Comparison of ENCODE assay signal across 1 cellular context in the genomic region with DNA sequence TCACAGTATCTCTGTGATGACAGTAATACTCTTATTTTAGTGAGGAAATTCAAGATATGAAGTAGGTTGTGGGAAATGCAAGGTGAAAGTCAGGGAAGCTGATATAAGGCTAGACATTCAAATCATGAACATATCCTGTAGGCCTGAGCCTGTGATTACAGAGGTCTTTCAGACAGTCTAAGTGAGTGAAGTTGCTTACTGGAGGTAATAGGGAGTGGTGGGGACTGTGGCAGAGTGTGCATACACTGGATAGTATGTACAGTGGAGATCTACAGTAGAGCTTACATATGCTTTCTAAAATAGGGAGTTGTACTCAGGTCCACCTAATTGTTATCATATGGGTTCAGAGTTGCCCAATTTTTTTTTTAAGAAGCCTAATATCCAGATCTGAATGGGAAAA.
TF ChIP-seq lines count a peak whose summit lies in the region.

No MANE protein-coding gene starts in this region.

TF ChIP-seq in K562, 482 proteins besides CTCF, POLR2A, EP300 and RAD21:
- TF ChIP-seq ZFP36 (IDR thresholded peaks at IDR 0.05; ENCODE audit: low read depth, low read length, partially characterized antibody) = peak; percentile 58
- TF ChIP-seq RBM25 (IDR thresholded peaks at IDR 0.05; ENCODE audit: low read depth, low read length, severe bottlenecking) = peak; percentile 57
- no peak for TF ChIP-seq ZFP1 (CRISPR knock-in tag; IDR thresholded peaks at IDR 0.05)
- TF ChIP-seq ZNF146 (CRISPR knock-in tag; IDR thresholded peaks at IDR 0.05; ENCODE audit: unreplicated experiment) = no peak
